32 cellular contexts compared by ENCODE assay signal in the genomic region with DNA sequence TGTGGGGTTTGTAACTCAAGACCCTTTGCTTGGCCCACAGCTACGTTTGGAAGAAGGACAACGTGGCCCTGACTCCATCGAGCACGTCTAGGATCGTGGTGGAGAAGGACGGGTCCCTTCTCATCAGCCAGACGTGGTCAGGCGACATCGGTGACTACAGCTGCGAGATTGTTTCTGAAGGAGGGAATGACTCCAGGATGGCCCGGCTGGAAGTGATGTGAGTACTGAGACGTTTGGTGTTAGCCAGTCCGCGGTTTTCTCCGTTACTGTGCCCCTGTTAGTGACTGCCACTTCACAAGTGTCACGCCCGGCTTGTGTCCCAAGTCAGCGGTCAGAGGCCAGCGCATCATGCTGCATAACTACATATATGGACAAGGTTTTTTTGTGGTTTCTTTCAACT.
"Had no signal": no experiment of that assay in that cellular context is flagged by ENCODE, and none has a peak within 500 bp of the region (broad histone marks: within the 10 kb centered on the region; RNA-seq: fewer than 3 reads in every experiment).

No MANE protein-coding gene starts in this region.

- DNase-seq: Karpas-422, NCI-H1048, NCI-H1092 treated with DMSO at 0.1 percent for 48 hours, NCI-H1105 treated with DMSO at 0.1 percent for 48 hours, NCI-H1417, NCI-H1436, NCI-H146, NCI-H1694, NCI-H187, NCI-H1930, NCI-H2029 treated with DMSO at 0.1 percent for 48 hours, NCI-H2081 treated with DMSO at 0.1 percent for 48 hours, NCI-H2107, NCI-H2171, NCI-H226, NCI-H446 treated with DMSO at 0.1 percent for 48 hours, NCI-H510A, NCI-H524, NCI-H526, NCI-H69, NCI-H748 treated with DMSO at 0.1 percent for 48 hours, NCI-H82, PC-9, SHP77, SIG-M5, SJCRH30 had no signal

- H3K4me3 ChIP-seq: PC-9, SJCRH30, SK-N-MC had no signal

- H3K9ac ChIP-seq: KMS-11 had no signal

- H3K27ac ChIP-seq: KMS-11, PC-9, RWPE1, SJCRH30, SK-N-MC had no signal

- ATAC-seq: Panc1, Right ventricle myocardium inferior, SK-N-SH treated with all-trans-retinoic acid at 6 μM for 48 hours had no signal

- H3K4me2 ChIP-seq: KMS-11, PC-9 had no signal

- H2AFZ ChIP-seq: PC-9 had no signal

- H3K4me1 ChIP-seq: SJCRH30 had no signal

- H3K27me3 ChIP-seq: SJCRH30 had no signal
